ENCODE assay signal across 1 cellular context in the genomic region with DNA sequence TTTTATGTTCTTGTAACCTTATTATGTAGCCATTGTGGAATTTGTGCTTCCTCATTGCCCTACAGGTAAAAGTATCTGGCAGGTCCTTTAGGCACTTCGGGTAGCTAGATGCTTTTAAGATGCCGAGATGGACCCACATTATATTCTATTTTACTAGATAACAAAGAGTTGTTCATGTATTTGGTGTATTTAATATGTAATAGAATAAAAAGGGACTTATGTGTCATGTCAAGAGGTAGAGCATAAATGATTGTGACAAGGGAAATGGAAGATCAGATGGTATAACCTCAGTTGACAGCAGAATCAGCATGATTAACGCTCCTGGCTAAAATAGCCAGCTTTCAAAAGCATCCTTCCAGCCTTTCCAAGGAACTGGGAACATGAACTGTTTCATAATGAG.
TF ChIP-seq lines count a peak whose summit lies in the region.

No MANE protein-coding gene starts in this region.

TF ChIP-seq in SK-N-SH treated with all-trans-retinoic acid at 6 μM for 48 hours, 23 proteins besides CTCF, POLR2A, EP300 and RAD21 (continued from another document):
- TF ChIP-seq, protein P1, sequence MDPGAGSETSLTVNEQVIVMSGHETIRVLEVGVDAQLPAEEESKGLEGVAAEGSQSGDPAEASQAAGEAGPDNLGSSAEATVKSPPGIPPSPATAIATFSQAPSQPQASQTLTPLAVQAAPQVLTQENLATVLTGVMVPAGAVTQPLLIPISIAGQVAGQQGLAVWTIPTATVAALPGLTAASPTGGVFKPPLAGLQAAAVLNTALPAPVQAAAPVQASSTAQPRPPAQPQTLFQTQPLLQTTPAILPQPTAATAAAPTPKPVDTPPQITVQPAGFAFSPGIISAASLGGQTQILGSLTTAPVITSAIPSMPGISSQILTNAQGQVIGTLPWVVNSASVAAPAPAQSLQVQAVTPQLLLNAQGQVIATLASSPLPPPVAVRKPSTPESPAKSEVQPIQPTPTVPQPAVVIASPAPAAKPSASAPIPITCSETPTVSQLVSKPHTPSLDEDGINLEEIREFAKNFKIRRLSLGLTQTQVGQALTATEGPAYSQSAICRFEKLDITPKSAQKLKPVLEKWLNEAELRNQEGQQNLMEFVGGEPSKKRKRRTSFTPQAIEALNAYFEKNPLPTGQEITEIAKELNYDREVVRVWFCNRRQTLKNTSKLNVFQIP (CRISPR knock-in tag; IDR thresholded peaks at IDR 0.05; ENCODE audit: borderline replicate concordance, low read depth), result no peak
- TF ChIP-seq ZNF565 (CRISPR knock-in tag; conservative IDR thresholded peaks at IDR 0.05; ENCODE audit: low read depth) (0 out of 2 replicates have a peak, but pooled peaks have one; percentile 30), ESRRG (CRISPR knock-in tag; IDR thresholded peaks at IDR 0.05) (no peak)
